In genomic region chr13:27523345-27524073, GRCh38 we compare ENCODE assay signal across 22 cellular contexts.
DNase-seq lines count a peak whose midpoint lies in the region; ATAC-seq, FAIRE-seq and TF ChIP-seq lines count a peak whose summit lies in the region.
"Had no signal": no experiment of that assay in that cellular context is flagged by ENCODE, and none has a peak within 500 bp of the region (broad histone marks: within the 10 kb centered on the region; RNA-seq: fewer than 3 reads in every experiment).

No MANE protein-coding gene starts in this region.

- no peaks in the 10 kb centered on the region for H3K9me3 ChIP-seq in lower lobe of right lung
- H3K9me3 ChIP-seq: HAP-1, right lobe of liver had no signal

- H3K27me3 Mint-ChIP-seq in chondrocyte (ENCODE audit: low read depth), result peaks cover 26% of the 10 kb centered on the region

- no peak overlapping the region for H3K27ac Mint-ChIP-seq in chondrocyte (ENCODE audit: unreplicated experiment)
- H3K27ac Mint-ChIP-seq: stimulated activated naive CD8-positive, alpha-beta T cell treated with anti-CD3 and anti-CD28 coated beads, Interleukin-15, Interleukin-2, amounts not matched to agents 100 ng/mL and 50 ng/mL, for 24 hours; WTC11 had no signal

- TF ChIP-seq CTCF in lower lobe of right lung (IDR thresholded peaks at IDR 0.05) (no peak), chondrocyte (IDR thresholded peaks at IDR 0.05) (no peak)

- no peak overlapping the region for H3K4me3 Mint-ChIP-seq in chondrocyte (ENCODE audit: unreplicated experiment)
- H3K4me3 Mint-ChIP-seq: stimulated activated naive CD8-positive, alpha-beta T cell treated with anti-CD3 and anti-CD28 coated beads, Interleukin-15, Interleukin-2, amounts not matched to agents 100 ng/mL and 50 ng/mL, for 24 hours; WTC11 had no signal

- intact Hi-C loops in lower lobe of right lung (cut with DNase I), result no loop called here

- H3K9me3 Mint-ChIP-seq in chondrocyte (ENCODE audit: low read depth), result peaks cover 7% of the 10 kb centered on the region
- H3K9me3 Mint-ChIP-seq: stimulated activated naive CD8-positive, alpha-beta T cell treated with anti-CD3 and anti-CD28 coated beads, Interleukin-15, Interleukin-2, amounts not matched to agents 100 ng/mL and 50 ng/mL, for 24 hours had no signal

- TF ChIP-seq POLR2A in H54 (IDR thresholded peaks at IDR 0.05; ENCODE audit: low read depth, low read length), result no peak

- H3K27ac ChIP-seq in lower lobe of right lung, result no peak overlapping the region
- H3K27ac ChIP-seq: cardiac muscle cell, right lobe of liver had no signal

- H3K4me1 Mint-ChIP-seq in chondrocyte (ENCODE audit: low read depth), result no peaks in the 10 kb centered on the region
- H3K4me1 Mint-ChIP-seq: WTC11 had no signal

- in situ Hi-C loops in SK-MEL-5 (cut with HindIII; ENCODE audit: low pct_unique_long_range_greater_than_20kb, low sequenced_read_pairs), result no loop called here

- H3K27me3 ChIP-seq in lower lobe of right lung (ENCODE audit: low read depth), result peaks cover 3% of the 10 kb centered on the region
- H3K27me3 ChIP-seq: right lobe of liver had no signal

- FAIRE-seq in H54 (lab: Jason Lieb, UNC), result no peak
- FAIRE-seq: GM19239 had no signal

- ATAC-seq in lower lobe of right lung, result peak; percentile 12 to 21
- ATAC-seq: WTC11 had no signal

- DNase-seq in Ammon's horn (ENCODE audit: low spot score) (peak; percentile 21), GM04504 (ENCODE audit: low read depth) (peak; percentile 10), SK-MEL-5 (ENCODE audit: low read depth, low spot score) (peak; percentile 29), lower lobe of right lung (no peak), H54 (ENCODE audit: insufficient read length, low spot score) (no peak), chondrocyte (ENCODE audit: low spot score) (no peak), amniotic stem cell (lab: John Stamatoyannopoulos, UW) (no peak)
- no peak for DNase-seq in effector CD4-positive, alpha-beta T cell
- DNase-seq: effector CD8-positive, alpha-beta T cell; IMR-90; left cardiac atrium; NCI-H1092; NCI-H2107; NCI-H510A treated with DMSO at 0.1 percent for 48 hours; occipital lobe; right lobe of liver; SHP77 treated with DMSO at 0.1 percent for 48 hours had no signal

- H3K36me3 ChIP-seq in lower lobe of right lung, result no peaks in the 10 kb centered on the region
- H3K36me3 ChIP-seq: cardiac muscle cell, HAP-1, right lobe of liver had no signal

- H3K36me3 Mint-ChIP-seq in chondrocyte (ENCODE audit: low read depth), result no peaks in the 10 kb centered on the region

- no peaks in the 10 kb centered on the region for H3K4me1 ChIP-seq in lower lobe of right lung
- H3K4me1 ChIP-seq: HAP-1, right lobe of liver had no signal

- no peak overlapping the region for H3K4me3 ChIP-seq in lower lobe of right lung
- H3K4me3 ChIP-seq: cardiac muscle cell, HAP-1, right lobe of liver had no signal

Comparison
In these comparisons a context has a peak if more than half of its experiments do, and no peak if none do; other contexts are left out.
1. DNase-seq: peak in Ammon's horn (single experiment), GM04504 (single experiment) and SK-MEL-5 (single experiment); none in lower lobe of right lung (single experiment), H54 (single experiment), chondrocyte (single experiment), amniotic stem cell (single experiment) and effector CD4-positive, alpha-beta T cell (single experiment).